In genomic region chr19:41774515-41774980, GRCh38 we compare ENCODE assay signal across 11 cellular contexts. TPM values are rescaled to one million over a fixed set of nuclear protein-coding genes. Genes with fewer than 3 reads are reported as not detected.
DNase-seq lines count a peak whose midpoint lies in the region; ATAC-seq and TF ChIP-seq lines count a peak whose summit lies in the region.
"Had no signal": no experiment of that assay in that cellular context is flagged by ENCODE, and none has a peak within 500 bp of the region (broad histone marks: within the 10 kb centered on the region; RNA-seq: fewer than 3 reads in every experiment).

No MANE protein-coding gene starts in this region.

- H3K36me3 ChIP-seq in ovary: no peaks in the 10 kb centered on the region

- CTCF ChIA-PET in activated CD8-positive, alpha-beta T cell treated with anti-CD3 and anti-CD28 coated beads for 36 hours (lab: Charles Lee): interaction anchor here (1.0 to 5.2 kb wide), 8 partner anchors 11 to 260 kb away, joined by 3 to 67 read pairs (median 4); partner anchors contain the start of gene CEACAM6

- intact Hi-C loops in activated CD8-positive, alpha-beta T cell treated with anti-CD3 and anti-CD28 coated beads for 36 hours (cut with micrococcal nuclease): no loop called here
- intact Hi-C loops in ovary (cut with DNase I): no loop called here

- POLR2A ChIA-PET in activated CD8-positive, alpha-beta T cell treated with anti-CD3 and anti-CD28 coated beads for 36 hours (lab: Charles Lee): no interaction called here

- DNase-seq in NCI-H2107 treated with DMSO at 0.1 percent for 48 hours (lab: John Stamatoyannopoulos, UW; ENCODE audit: unreplicated experiment) (peak; percentile 79), NCI-H2227 treated with DMSO at 0.1 percent for 48 hours (lab: John Stamatoyannopoulos, UW) (no peak), NCI-H446 (lab: John Stamatoyannopoulos, UW) (no peak), hepatic stellate cell (ENCODE audit: low spot score) (no peak), ovary (no peak)
- DNase-seq in activated CD8-positive, alpha-beta T cell treated with anti-CD3 and anti-CD28 coated beads for 36 hours: peak; percentile 69
- DNase-seq in stimulated activated naive CD8-positive, alpha-beta T cell treated with anti-CD3 and anti-CD28 coated beads, Interleukin-15, Interleukin-2, amounts not matched to agents 100 U/mL and 50 U/mL, for 24 hours: peak; percentile 39
- DNase-seq: natural killer cell had no signal

- H3K27ac ChIP-seq in ovary: no peak overlapping the region

- H3K4me1 Mint-ChIP-seq in activated CD8-positive, alpha-beta T cell treated with anti-CD3 and anti-CD28 coated beads for 36 hours (ENCODE audit: low read depth): peaks cover 30% of the 10 kb centered on the region
- H3K4me1 Mint-ChIP-seq: natural killer cell had no signal

- H3K27me3 ChIP-seq in ovary: no peaks in the 10 kb centered on the region

- H3K27ac Mint-ChIP-seq in activated CD8-positive, alpha-beta T cell treated with anti-CD3 and anti-CD28 coated beads for 36 hours: no peak overlapping the region
- H3K27ac Mint-ChIP-seq: natural killer cell had no signal

- no peaks in the 10 kb centered on the region for H3K4me1 ChIP-seq in ovary (ENCODE audit: insufficient read depth)

- H3K4me3 ChIP-seq in ovary: no peak overlapping the region

- no peak for TF ChIP-seq EP300 in ovary (IDR thresholded peaks at IDR 0.05)

- H3K4me3 Mint-ChIP-seq in activated CD8-positive, alpha-beta T cell treated with anti-CD3 and anti-CD28 coated beads for 36 hours: no peak overlapping the region
- H3K4me3 Mint-ChIP-seq: natural killer cell had no signal

- H3K9me3 Mint-ChIP-seq in activated CD8-positive, alpha-beta T cell treated with anti-CD3 and anti-CD28 coated beads for 36 hours: no peaks in the 10 kb centered on the region
- H3K9me3 Mint-ChIP-seq: natural killer cell had no signal

- no peaks in the 10 kb centered on the region for H3K9me3 ChIP-seq in ovary

- no peak for TF ChIP-seq POLR2A in ovary (IDR thresholded peaks at IDR 0.05)

- no peaks in the 10 kb centered on the region for H3K36me3 Mint-ChIP-seq in activated CD8-positive, alpha-beta T cell treated with anti-CD3 and anti-CD28 coated beads for 36 hours (ENCODE audit: low read depth)
- H3K36me3 Mint-ChIP-seq: natural killer cell had no signal

- ATAC-seq in activated CD8-positive, alpha-beta T cell treated with anti-CD3 and anti-CD28 coated beads for 36 hours: peak; percentile 80
- ATAC-seq in esophagus mucosa: peak; percentile 94
- ATAC-seq in stimulated activated naive CD8-positive, alpha-beta T cell treated with anti-CD3 and anti-CD28 coated beads, Interleukin-15, Interleukin-2, amounts not matched to agents 100 U/mL and 50 U/mL, for 24 hours: peak; percentile 82
- ATAC-seq: natural killer cell had no signal

- 49 to 61% (median 50%) methylated on average over 6 of the region's 6 CpGs for WGBS in ovary, 3 donors

- H3K27me3 Mint-ChIP-seq in activated CD8-positive, alpha-beta T cell treated with anti-CD3 and anti-CD28 coated beads for 36 hours: peaks cover 59% of the 10 kb centered on the region

- no peak for TF ChIP-seq CTCF in activated CD8-positive, alpha-beta T cell treated with anti-CD3 and anti-CD28 coated beads for 36 hours (IDR thresholded peaks at IDR 0.05)
- TF ChIP-seq CTCF in ovary (IDR thresholded peaks at IDR 0.05): no peak

RNA-seq across cellular contexts. Expression of gene CEACAM6, which starts 19.2 kb away (rescaled TPM):
- total RNA-seq in activated CD8-positive, alpha-beta T cell treated with anti-CD3 and anti-CD28 coated beads for 36 hours: not detected
- 268 TPM for total RNA-seq in esophagus mucosa
- under 1 TPM in 4 of 7 donors, not detected in 3; 0.10 to 0.84 (median 0.29) TPM for total RNA-seq in ovary
- polyA plus RNA-seq in ovary: under 1 TPM in 1 of 2 donors, not detected in 1; 0.07 TPM
- total RNA-seq: natural killer cell; T-helper 1 cell treated with Interleukin-12 subunit alpha and Interleukin-12 subunit beta and Interleukin-4 antibody, amounts not matched to agents 30 ng/mL and 1 ng/mL, for 36 hours had no signal

RNA-seq across cellular contexts. Expression of gene CEACAM3, which starts 21.8 kb away (rescaled TPM):
- not detected for total RNA-seq in activated CD8-positive, alpha-beta T cell treated with anti-CD3 and anti-CD28 coated beads for 36 hours
- total RNA-seq in esophagus mucosa (not detected), ovary (not detected)
- under 1 TPM in 1 of 2 donors, not detected in 1; 0.62 TPM for polyA plus RNA-seq in ovary
- total RNA-seq: epithelial cell of proximal tubule; T-helper 1 cell treated with Interleukin-12 subunit alpha and Interleukin-12 subunit beta and Interleukin-4 antibody, amounts not matched to agents 30 ng/mL and 1 ng/mL, for 36 hours had no signal

Comparison
In these comparisons a context has a peak if more than half of its experiments do, and no peak if none do; other contexts are left out.
1. DNase-seq: peak in NCI-H2107 treated with DMSO at 0.1 percent for 48 hours (single experiment), activated CD8-positive, alpha-beta T cell treated with anti-CD3 and anti-CD28 coated beads for 36 hours (single experiment) and stimulated activated naive CD8-positive, alpha-beta T cell treated with anti-CD3 and anti-CD28 coated beads, Interleukin-15, Interleukin-2, amounts not matched to agents 100 U/mL and 50 U/mL, for 24 hours (single experiment); none in NCI-H2227 treated with DMSO at 0.1 percent for 48 hours (single experiment), NCI-H446 (0 of 2), hepatic stellate cell (single experiment) and ovary (0 of 5).
2. RNA of gene CEACAM6, which starts 19.2 kb away (total RNA-seq): 268 TPM in esophagus mucosa (single experiment); 0.10 to 0.84 TPM in ovary and not detected in activated CD8-positive, alpha-beta T cell treated with anti-CD3 and anti-CD28 coated beads for 36 hours; every median in the first group is over 100 times any median in the second.
3. Peak in every context shown above with its lines, with median percentiles within 50 percentile points of each other: ATAC-seq.